Comparison of ENCODE assay signal across 8 cellular contexts in genomic region chrX:150898343-150899190, GRCh38. TPM values are rescaled to one million over a fixed set of nuclear protein-coding genes. Genes with fewer than 3 reads are reported as not detected.
A peak's percentile ranks its signal among the peaks of the same experiment; 100 is the strongest.
DNase-seq lines count a peak whose midpoint lies in the region; ATAC-seq, FAIRE-seq and TF ChIP-seq lines count a peak whose summit lies in the region.

Gene CD99L2, minus strand, starts transcription at chrX:150898668. Its CDS starts 80 bp downstream, at chrX:150898588.

- WGBS in smooth muscle cell (ENCODE audit: low lambda C conversion rate), result 23% methylated on average over 75 of the region's 95 CpGs

- H3K36me3 Mint-ChIP-seq in activated B cell treated with CpG ODN at 0.5 μM for 24 hours (ENCODE audit: low read depth) (no peaks in the 10 kb centered on the region), immature natural killer cell (no peaks in the 10 kb centered on the region)

- H3K4me3 Mint-ChIP-seq in activated B cell treated with CpG ODN at 0.5 μM for 24 hours (peak within 1 kb of the TSS; percentile 90), immature natural killer cell (peak within 1 kb of the TSS; percentile 87 to 93 (median 89))

- no peaks in the 10 kb centered on the region for H3K27me3 ChIP-seq in AG04450 (ENCODE audit: control insufficient read depth, insufficient read depth, low read length)
- H3K27me3 ChIP-seq in bronchial epithelial cell (ENCODE audit: control insufficient read depth, insufficient read depth, low read length), result no peaks in the 10 kb centered on the region
- no peaks in the 10 kb centered on the region for H3K27me3 ChIP-seq in smooth muscle cell (ENCODE audit: low read depth)

- DNase-seq in AG04450 (ENCODE audit: low read depth, low spot score) (peak; percentile 39), NCI-H2227 treated with DMSO at 0.1 percent for 48 hours (lab: John Stamatoyannopoulos, UW) (peak; percentile 84), activated B cell treated with CpG ODN at 0.5 μM for 24 hours (peak; percentile 84), bronchial epithelial cell (ENCODE audit: low read depth) (peak; percentile 63), immature natural killer cell (peak; percentile 81 to 88 (median 86)), smooth muscle cell (lab: John Stamatoyannopoulos, UW; ENCODE audit: unreplicated experiment) (peak; percentile 80)

- H3K27me3 Mint-ChIP-seq in activated B cell treated with CpG ODN at 0.5 μM for 24 hours (peaks cover 6% of the 10 kb centered on the region), immature natural killer cell (ENCODE audit: low read depth in 3 of 3) (peaks cover 0 to 4% (median 0%) of the 10 kb centered on the region in 3 donors)

- TF ChIP-seq CTCF in AG04450 (IDR thresholded peaks at IDR 0.05; ENCODE audit: low read depth, low read length) (no peak), activated B cell treated with CpG ODN at 0.5 μM for 24 hours (IDR thresholded peaks at IDR 0.05) (no peak), bronchial epithelial cell (IDR thresholded peaks at IDR 0.05; ENCODE audit: insufficient read depth, low read length, severe bottlenecking) (no peak), smooth muscle cell (IDR thresholded peaks at IDR 0.05; ENCODE audit: borderline replicate concordance, insufficient read depth, poor library complexity, severe bottlenecking) (no peak)

- no peaks in the 10 kb centered on the region for H4K20me1 ChIP-seq in smooth muscle cell (ENCODE audit: low read depth)

- peak within 1 kb of the TSS; percentile 31 for H3K27ac ChIP-seq in AG04450 (ENCODE audit: low read depth, low read length)
- peak within 1 kb of the TSS; percentile 44 for H3K27ac ChIP-seq in smooth muscle cell (ENCODE audit: low read depth)

- intact Hi-C loops in activated B cell treated with CpG ODN at 0.5 μM for 24 hours (cut with micrococcal nuclease), result loop anchor here (1.0 to 5.0 kb wide), 6 partner anchors 85 to 1266 kb away; partner anchors contain the start of genes HMGB3, MTMR1, TMEM185A and VMA21

- H3K4me1 Mint-ChIP-seq in activated B cell treated with CpG ODN at 0.5 μM for 24 hours, result peaks cover 2% of the 10 kb centered on the region
- peaks cover 8 to 11% of the 10 kb centered on the region in 2 donors for H3K4me1 Mint-ChIP-seq in immature natural killer cell

- no peaks in the 10 kb centered on the region for H3K9me3 Mint-ChIP-seq in activated B cell treated with CpG ODN at 0.5 μM for 24 hours
- H3K9me3 Mint-ChIP-seq in immature natural killer cell, result no peaks in the 10 kb centered on the region

- no peaks in the 10 kb centered on the region for H3K4me1 ChIP-seq in smooth muscle cell (ENCODE audit: low read depth)

- CTCF ChIA-PET in AG04450 (lab: Charles Lee) (no interaction called here), activated B cell treated with CpG ODN at 0.5 μM for 24 hours (lab: Charles Lee) (no interaction called here)

- peak; percentile 86 for ATAC-seq in GM18907 (IDR thresholded peaks at IDR 0.05; ENCODE audit: unreplicated experiment)
- peak; percentile 90 for ATAC-seq in HG03135 (IDR thresholded peaks at IDR 0.05; ENCODE audit: unreplicated experiment)
- ATAC-seq in activated B cell treated with CpG ODN at 0.5 μM for 24 hours (ENCODE audit: low read depth), result peak; percentile 91

- H3K36me3 ChIP-seq in bronchial epithelial cell (ENCODE audit: control insufficient read depth, insufficient read depth, low read length) (no peaks in the 10 kb centered on the region), smooth muscle cell (ENCODE audit: low read depth) (no peaks in the 10 kb centered on the region)

- H3K9ac ChIP-seq in smooth muscle cell (ENCODE audit: low read depth), result peak within 1 kb of the TSS; percentile 86

- POLR2A ChIA-PET in AG04450 (lab: Yijun Ruan, JAX), result no interaction called here
- POLR2A ChIA-PET in activated B cell treated with CpG ODN at 0.5 μM for 24 hours (lab: Charles Lee), result interaction anchor here (0.6 to 1.0 kb wide), 2 partner anchors 132 to 498 kb away, joined by 3 to 4 read pairs; partner anchors contain the start of gene VMA21

- H3K79me2 ChIP-seq in smooth muscle cell (ENCODE audit: low read depth), result peaks cover 8% of the 10 kb centered on the region

- peak within 1 kb of the TSS; percentile 96 for H2AFZ ChIP-seq in smooth muscle cell (ENCODE audit: low read depth)

- H3K9me3 ChIP-seq in AG04450 (ENCODE audit: control insufficient read depth, insufficient read depth, low read length) (no peaks in the 10 kb centered on the region), smooth muscle cell (replicated peaks; ENCODE audit: low read depth) (no peaks in the 10 kb centered on the region)

- H3F3A ChIP-seq in smooth muscle cell (ENCODE audit: low read depth), result no peaks in the 10 kb centered on the region

- no peak for FAIRE-seq in bronchial epithelial cell (lab: Jason Lieb, UNC)

- H3K4me2 ChIP-seq in smooth muscle cell, result peak within 1 kb of the TSS; percentile 91

- peak within 1 kb of the TSS; percentile 69 for H3K27ac Mint-ChIP-seq in activated B cell treated with CpG ODN at 0.5 μM for 24 hours
- peak within 1 kb of the TSS; percentile 9 to 83 (median 57) for H3K27ac Mint-ChIP-seq in immature natural killer cell

- H3K4me3 ChIP-seq in AG04450 (ENCODE audit: low read depth, low read length) (peak within 1 kb of the TSS; percentile 69), bronchial epithelial cell (ENCODE audit: low read depth, low read length) (peak within 1 kb of the TSS; percentile 69), smooth muscle cell (peak within 1 kb of the TSS; percentile 67)

RNA-seq across cellular contexts. Expression of gene CD99L2, which starts in this region (rescaled TPM):
- polyA plus RNA-seq in AG04450 (2011; rRNA removed), result 52.4 and 55.4 TPM in 2 replicates
- polyA minus RNA-seq in AG04450 (2011; rRNA and poly(A)+ RNA removed), result 42.4 and 48.7 TPM in 2 replicates
- total RNA-seq in activated B cell treated with CpG ODN at 0.5 μM for 24 hours, result 12.5 and 12.7 TPM in 2 replicates
- total RNA-seq in bronchial epithelial cell, result 7.7 and 10.8 TPM in 2 replicates
- polyA plus RNA-seq in immature natural killer cell, result 10 to 100 TPM; 17.6 to 25.2 (median 23.7) TPM
- 42.3 and 43.7 TPM in 2 replicates for total RNA-seq in smooth muscle cell
- polyA plus RNA-seq in smooth muscle cell, result 31.2 and 44.6 TPM in 2 replicates

Comparison
In these comparisons a context has a peak if more than half of its experiments do, and no peak if none do; other contexts are left out.
1. Peak in every context shown above with its lines: DNase-seq, ATAC-seq, H3K4me3 ChIP-seq and H3K27ac ChIP-seq.